16 cellular contexts compared by ENCODE assay signal in genomic region chr15:55247766-55248427, GRCh38. TPM values are rescaled to one million over a fixed set of nuclear protein-coding genes. Genes with fewer than 3 reads are reported as not detected.
DNase-seq lines count a peak whose midpoint lies in the region; ATAC-seq and TF ChIP-seq lines count a peak whose summit lies in the region.
"Had no signal": no experiment of that assay in that cellular context is flagged by ENCODE, and none has a peak within 500 bp of the region (broad histone marks: within the 10 kb centered on the region; RNA-seq: fewer than 3 reads in every experiment).

No MANE protein-coding gene starts in this region.

- no peaks in the 10 kb centered on the region for H3K9me3 ChIP-seq in right atrium auricular region
- H3K9me3 ChIP-seq in upper lobe of left lung = no peaks in the 10 kb centered on the region
- no peaks in the 10 kb centered on the region for H3K9me3 ChIP-seq in GM23248 (ENCODE audit: low read depth)

- no peaks in the 10 kb centered on the region for H3K36me3 ChIP-seq in right atrium auricular region
- H3K36me3 ChIP-seq in upper lobe of left lung = no peaks in the 10 kb centered on the region
- no peaks in the 10 kb centered on the region for H3K36me3 ChIP-seq in GM23248 (ENCODE audit: low read depth)
- H3K36me3 ChIP-seq: brain microvascular endothelial cell had no signal

- H3F3A ChIP-seq in GM23248 (ENCODE audit: insufficient read depth) = peaks cover 10% of the 10 kb centered on the region; the same call in 1 of the 2 replicates

- H3K9ac ChIP-seq in GM23248 = no peak overlapping the region

- H3K4me3 ChIP-seq in right atrium auricular region = no peak overlapping the region
- no peak overlapping the region for H3K4me3 ChIP-seq in fibroblast of villous mesenchyme (ENCODE audit: low read depth, low read length)
- H3K4me3 ChIP-seq in upper lobe of left lung = no peak overlapping the region
- H3K4me3 ChIP-seq in GM23248 = no peak overlapping the region

- H3K79me2 ChIP-seq in GM23248 (ENCODE audit: insufficient read depth) = peaks cover 4% of the 10 kb centered on the region; the same call in 1 of the 2 replicates

- no peaks in the 10 kb centered on the region for H3K27me3 ChIP-seq in right atrium auricular region
- H3K27me3 ChIP-seq in upper lobe of left lung = no peaks in the 10 kb centered on the region
- H3K27me3 ChIP-seq in GM23248 (replicated peaks; ENCODE audit: insufficient read depth) = no peaks in the 10 kb centered on the region
- H3K27me3 ChIP-seq: brain microvascular endothelial cell had no signal

- intact Hi-C loops in Right ventricle myocardium superior (cut with DNase I) = no loop called here

- in situ Hi-C loops in GM23248 (cut with MboI) = no loop called here

- H3K27ac ChIP-seq in right atrium auricular region = no peak overlapping the region
- H3K27ac ChIP-seq in upper lobe of left lung = peak overlapping the region in 3 of 4 donors; percentile 21 to 81 (median 67)
- no peak overlapping the region for H3K27ac ChIP-seq in GM23248
- H3K27ac ChIP-seq: brain microvascular endothelial cell had no signal

- no peak overlapping the region for H3K4me2 ChIP-seq in GM23248 (ENCODE audit: unreplicated experiment)

- ATAC-seq in Right ventricle myocardium superior (ENCODE audit: poor library complexity) (no peak), upper lobe of left lung (ENCODE audit: low FRiP score in 2 of 2) (peak in 1 of 2 donors; percentile 44)

- DNase-seq in Right ventricle myocardium superior (peak; percentile 43), right atrium auricular region (ENCODE audit: low spot score) (no peak), NOMO-1 treated with dmso at 0.1 percent for 144 hours (lab: John Stamatoyannopoulos, UW; ENCODE audit: unreplicated experiment) (peak; percentile 28), fibroblast of villous mesenchyme (ENCODE audit: low read depth) (peak; percentile 27), upper lobe of left lung (peak in 1 of 2 donors; percentile 62), NCI-H2227 treated with DMSO at 0.1 percent for 48 hours (lab: John Stamatoyannopoulos, UW) (no peak), GM19238 (ENCODE audit: insufficient read length, low spot score) (no peak), GM23248 (no peak)
- DNase-seq: activated CD4-positive, alpha-beta T cell treated with anti-CD3 and anti-CD28 coated beads, Interleukin-2, amount 50 U/mL, for 48 hours; activated naive CD4-positive, alpha-beta T cell; brain microvascular endothelial cell; hippocampal formation; NCI-H1930; SHP77; stimulated activated CD8-positive, alpha-beta memory T cell treated with anti-CD3 and anti-CD28 coated beads, Interleukin-4, amount 100 ng/mL, for 48 hours; T1000 had no signal

- TF ChIP-seq CTCF in right atrium auricular region (IDR thresholded peaks at IDR 0.05) = no peak
- no peak for TF ChIP-seq CTCF in fibroblast of villous mesenchyme (IDR thresholded peaks at IDR 0.05; ENCODE audit: insufficient read depth, low read depth, low read length)
- no peak for TF ChIP-seq CTCF in upper lobe of left lung (IDR thresholded peaks at IDR 0.05)

- no peak for TF ChIP-seq POLR2A in upper lobe of left lung (IDR thresholded peaks at IDR 0.05)

- no peak for TF ChIP-seq EP300 in upper lobe of left lung (IDR thresholded peaks at IDR 0.05)

- H3K4me1 ChIP-seq in right atrium auricular region = no peaks in the 10 kb centered on the region
- H3K4me1 ChIP-seq in upper lobe of left lung = peaks cover 52 to 72% (median 56%) of the 10 kb centered on the region in 4 donors
- H3K4me1 ChIP-seq in GM23248 (ENCODE audit: insufficient read depth) = peaks cover 9% of the 10 kb centered on the region

- H4K20me1 ChIP-seq in GM23248 (ENCODE audit: insufficient read depth) = no peaks in the 10 kb centered on the region

- H3K9me2 ChIP-seq in GM23248 (ENCODE audit: insufficient read depth) = no peaks in the 10 kb centered on the region

- 71 to 75% methylated on average over 7 of the region's 7 CpGs for WGBS in upper lobe of left lung, 2 donors
- 97 to 98% methylated on average over 7 of the region's 7 CpGs for WGBS in GM23248 (ENCODE audit: low coverage in 1 of 2, low lambda C conversion rate in 2 of 2, missing lambda C conversion rate in 2 of 2), 2 experiments

- no peak overlapping the region for H2AFZ ChIP-seq in GM23248

RNA-seq across cellular contexts. Expression of gene RAB27A, which starts 41.7 kb away (rescaled TPM):
- total RNA-seq in Right ventricle myocardium superior = 4.8 TPM
- 1 to 10 TPM; 5.0 to 7.9 TPM for total RNA-seq in right atrium auricular region
- total RNA-seq in fibroblast of villous mesenchyme = 7.8 and 8.4 TPM in 2 replicates
- 10 to 100 TPM; 24.1 to 97.8 (median 62.5) TPM for total RNA-seq in upper lobe of left lung
- 5.4 and 9.5 TPM in 2 replicates for total RNA-seq in GM23248 (2014; rRNA removed; shearing (Covaris generic))
- polyA plus RNA-seq in GM23248 (2016; fragmentation: Nextera tagmentation; extraction: Ambion mirVana) = 9.0 and 9.1 TPM in 2 replicates

RNA-seq across cellular contexts. Expression of gene RSL24D1, which starts 51.2 kb away (rescaled TPM):
- total RNA-seq in Right ventricle myocardium superior (39.6 TPM), right atrium auricular region (10 to 100 TPM; 42.6 to 48.2 TPM), fibroblast of villous mesenchyme (82.1 and 84.2 TPM in 2 replicates), upper lobe of left lung (10 to 100 TPM; 20.5 to 84.3 (median 50.9) TPM)
- total RNA-seq in GM23248 (2014; rRNA removed; shearing (Covaris generic)) = 95.2 and 112 TPM in 2 replicates
- 91.2 and 93.1 TPM in 2 replicates for polyA plus RNA-seq in GM23248 (2016; fragmentation: Nextera tagmentation; extraction: Ambion mirVana)

Comparison
In these comparisons a context has a peak if more than half of its experiments do, and no peak if none do; other contexts are left out.
1. DNase-seq: peak in Right ventricle myocardium superior (single experiment), NOMO-1 treated with dmso at 0.1 percent for 144 hours (single experiment) and fibroblast of villous mesenchyme (single experiment); none in right atrium auricular region (single experiment), NCI-H2227 treated with DMSO at 0.1 percent for 48 hours (single experiment), GM19238 (single experiment) and GM23248 (single experiment).
2. H3K27ac ChIP-seq: peak in upper lobe of left lung (3 of 4); none in right atrium auricular region (0 of 2) and GM23248 (single experiment).